Comparison of ENCODE assay signal across 1 cellular context in the genomic region with DNA sequence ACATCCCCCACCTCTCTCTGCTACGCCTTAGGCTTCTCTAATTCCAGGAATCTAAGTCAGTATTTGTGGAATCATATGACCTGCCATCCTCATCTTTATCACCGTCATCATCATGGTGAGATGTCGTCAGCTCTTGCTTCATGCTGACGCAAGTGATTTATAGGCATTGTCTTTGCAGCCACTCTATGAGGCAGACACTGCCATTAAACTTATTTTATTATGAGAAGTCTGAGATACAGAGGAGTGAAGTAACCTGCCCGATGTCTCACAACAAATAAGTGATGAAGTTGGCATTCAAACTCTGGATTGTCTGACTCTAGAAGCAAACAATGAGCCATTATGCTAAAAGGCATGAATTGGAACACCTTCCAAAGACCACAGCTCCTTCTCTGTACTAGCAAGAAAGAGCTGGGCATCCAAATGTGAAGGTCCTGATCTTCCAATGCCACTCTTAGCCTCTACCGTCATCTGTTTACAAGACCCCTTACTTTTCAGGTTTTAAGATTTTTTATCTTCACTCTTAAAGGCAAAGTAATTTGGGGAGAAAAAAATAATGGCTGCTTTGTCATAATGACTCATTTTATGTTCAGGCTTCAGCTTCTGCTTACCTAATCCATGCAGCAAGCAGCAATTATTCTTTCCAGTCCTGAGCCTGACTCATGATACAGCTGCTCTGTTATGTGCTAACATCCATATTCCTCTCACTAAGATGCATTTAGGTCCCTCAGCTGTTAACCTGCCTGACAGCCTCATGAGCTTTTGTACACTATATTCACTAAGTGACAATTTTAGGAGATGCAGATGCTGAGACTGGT.
A peak's percentile ranks its signal among the peaks of the same experiment; 100 is the strongest.
TF ChIP-seq lines count a peak whose summit lies in the region.

No MANE protein-coding gene starts in this region.

TF ChIP-seq in HEK293, 187 proteins besides CTCF, POLR2A, EP300 and RAD21 (continued from another document and continues in another):
- TF ChIP-seq, protein P1, sequence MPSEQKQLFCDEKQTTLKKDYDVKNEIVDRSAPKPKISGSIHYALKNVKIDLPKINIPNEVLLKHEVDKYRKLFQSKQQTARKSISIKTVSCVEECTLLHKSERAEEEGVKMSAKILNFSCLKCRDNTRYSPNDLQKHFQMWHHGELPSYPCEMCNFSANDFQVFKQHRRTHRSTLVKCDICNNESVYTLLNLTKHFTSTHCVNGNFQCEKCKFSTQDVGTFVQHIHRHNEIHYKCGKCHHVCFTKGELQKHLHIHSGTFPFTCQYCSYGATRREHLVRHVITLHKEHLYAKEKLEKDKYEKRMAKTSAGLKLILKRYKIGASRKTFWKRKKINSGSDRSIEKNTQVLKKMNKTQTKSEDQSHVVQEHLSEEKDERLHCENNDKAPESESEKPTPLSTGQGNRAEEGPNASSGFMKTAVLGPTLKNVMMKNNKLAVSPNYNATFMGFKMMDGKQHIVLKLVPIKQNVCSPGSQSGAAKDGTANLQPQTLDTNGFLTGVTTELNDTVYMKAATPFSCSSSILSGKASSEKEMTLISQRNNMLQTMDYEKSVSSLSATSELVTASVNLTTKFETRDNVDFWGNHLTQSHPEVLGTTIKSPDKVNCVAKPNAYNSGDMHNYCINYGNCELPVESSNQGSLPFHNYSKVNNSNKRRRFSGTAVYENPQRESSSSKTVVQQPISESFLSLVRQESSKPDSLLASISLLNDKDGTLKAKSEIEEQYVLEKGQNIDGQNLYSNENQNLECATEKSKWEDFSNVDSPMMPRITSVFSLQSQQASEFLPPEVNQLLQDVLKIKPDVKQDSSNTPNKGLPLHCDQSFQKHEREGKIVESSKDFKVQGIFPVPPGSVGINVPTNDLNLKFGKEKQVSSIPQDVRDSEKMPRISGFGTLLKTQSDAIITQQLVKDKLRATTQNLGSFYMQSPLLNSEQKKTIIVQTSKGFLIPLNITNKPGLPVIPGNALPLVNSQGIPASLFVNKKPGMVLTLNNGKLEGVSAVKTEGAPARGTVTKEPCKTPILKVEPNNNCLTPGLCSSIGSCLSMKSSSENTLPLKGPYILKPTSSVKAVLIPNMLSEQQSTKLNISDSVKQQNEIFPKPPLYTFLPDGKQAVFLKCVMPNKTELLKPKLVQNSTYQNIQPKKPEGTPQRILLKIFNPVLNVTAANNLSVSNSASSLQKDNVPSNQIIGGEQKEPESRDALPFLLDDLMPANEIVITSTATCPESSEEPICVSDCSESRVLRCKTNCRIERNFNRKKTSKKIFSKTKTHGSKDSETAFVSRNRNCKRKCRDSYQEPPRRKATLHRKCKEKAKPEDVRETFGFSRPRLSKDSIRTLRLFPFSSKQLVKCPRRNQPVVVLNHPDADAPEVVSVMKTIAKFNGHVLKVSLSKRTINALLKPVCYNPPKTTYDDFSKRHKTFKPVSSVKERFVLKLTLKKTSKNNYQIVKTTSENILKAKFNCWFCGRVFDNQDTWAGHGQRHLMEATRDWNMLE (tag by site-specific recombination; conservative IDR thresholded peaks at IDR 0.05; ENCODE audit: low read depth), result peak; percentile 60
- TF ChIP-seq REPIN1 (tag by site-specific recombination; IDR thresholded peaks at IDR 0.05; ENCODE audit: low read depth) (no peak), ZNF707 (tag by site-specific recombination; IDR thresholded peaks at IDR 0.05) (no peak), KLF1 (tag by site-specific recombination; IDR thresholded peaks at IDR 0.05) (peak; percentile 44; the same call in 1 of the 2 replicates), SCRT2 (tag by site-specific recombination; IDR thresholded peaks at IDR 0.05) (no peak), SETDB1 (IDR thresholded peaks at IDR 0.05; ENCODE audit: insufficient read length, low read length) (no peak), KLF9 (tag by site-specific recombination; IDR thresholded peaks at IDR 0.05; ENCODE audit: low read depth) (no peak), YY2 (tag by site-specific recombination; IDR thresholded peaks at IDR 0.05) (peak; percentile 37; the same call in 1 of the 2 replicates), ZNF214 (tag by site-specific recombination; IDR thresholded peaks at IDR 0.05; ENCODE audit: borderline replicate concordance) (no peak), HOXC10 (CRISPR knock-in tag; IDR thresholded peaks at IDR 0.05) (no peak), ZBTB8A (tag by site-specific recombination; IDR thresholded peaks at IDR 0.05) (no peak), ZNF473 (tag by site-specific recombination; IDR thresholded peaks at IDR 0.05) (no peak), ZSCAN23 (tag by site-specific recombination; IDR thresholded peaks at IDR 0.05) (peak; percentile 78; the same call in 1 of the 2 replicates), ZNF426 (tag by site-specific recombination; IDR thresholded peaks at IDR 0.05) (no peak), ZNF324 (tag by site-specific recombination; IDR thresholded peaks at IDR 0.05) (peak; percentile 40; the same call in 1 of the 2 replicates), MYNN (tag by site-specific recombination; IDR thresholded peaks at IDR 0.05; ENCODE audit: borderline replicate concordance) (no peak), ZNF600 (tag by site-specific recombination; IDR thresholded peaks at IDR 0.05) (peak; percentile 95), ZNF146 (tag by site-specific recombination; IDR thresholded peaks at IDR 0.05) (peak; percentile 48; the same call in 1 of the 2 replicates), ZNF132 (tag by site-specific recombination; IDR thresholded peaks at IDR 0.05; ENCODE audit: borderline replicate concordance) (no peak), ZNF76 (tag by site-specific recombination; IDR thresholded peaks at IDR 0.05; ENCODE audit: borderline replicate concordance, low read depth) (0 out of 2 replicates have a peak, but pooled peaks have one; percentile 37), ZNF530 (tag by site-specific recombination; IDR thresholded peaks at IDR 0.05; ENCODE audit: low read depth) (no peak), ZNF658 (tag by site-specific recombination; IDR thresholded peaks at IDR 0.05) (no peak), ZFP69B (tag by site-specific recombination; IDR thresholded peaks at IDR 0.05) (no peak), KLF10 (tag by site-specific recombination; IDR thresholded peaks at IDR 0.05) (peak; percentile 85), ZNF184 (tag by site-specific recombination; IDR thresholded peaks at IDR 0.05) (peak; percentile 80), ZNF621 (tag by site-specific recombination; IDR thresholded peaks at IDR 0.05) (no peak), SP2 (tag by site-specific recombination; IDR thresholded peaks at IDR 0.05) (peak; percentile 45; the same call in 1 of the 2 replicates), ZFP37 (tag by site-specific recombination; IDR thresholded peaks at IDR 0.05) (peak; percentile 60; the same call in 1 of the 2 replicates), ZBTB17 (tag by site-specific recombination; IDR thresholded peaks at IDR 0.05) (peak; percentile 73), ZNF677 (tag by site-specific recombination; IDR thresholded peaks at IDR 0.05) (no peak), ZNF549 (tag by site-specific recombination; IDR thresholded peaks at IDR 0.05) (no peak), ZBTB1 (tag by site-specific recombination; IDR thresholded peaks at IDR 0.05) (no peak)
- TF ChIP-seq, protein P2, sequence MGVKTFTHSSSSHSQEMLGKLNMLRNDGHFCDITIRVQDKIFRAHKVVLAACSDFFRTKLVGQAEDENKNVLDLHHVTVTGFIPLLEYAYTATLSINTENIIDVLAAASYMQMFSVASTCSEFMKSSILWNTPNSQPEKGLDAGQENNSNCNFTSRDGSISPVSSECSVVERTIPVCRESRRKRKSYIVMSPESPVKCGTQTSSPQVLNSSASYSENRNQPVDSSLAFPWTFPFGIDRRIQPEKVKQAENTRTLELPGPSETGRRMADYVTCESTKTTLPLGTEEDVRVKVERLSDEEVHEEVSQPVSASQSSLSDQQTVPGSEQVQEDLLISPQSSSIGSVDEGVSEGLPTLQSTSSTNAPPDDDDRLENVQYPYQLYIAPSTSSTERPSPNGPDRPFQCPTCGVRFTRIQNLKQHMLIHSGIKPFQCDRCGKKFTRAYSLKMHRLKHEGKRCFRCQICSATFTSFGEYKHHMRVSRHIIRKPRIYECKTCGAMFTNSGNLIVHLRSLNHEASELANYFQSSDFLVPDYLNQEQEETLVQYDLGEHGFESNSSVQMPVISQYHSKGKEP (tag by site-specific recombination; IDR thresholded peaks at IDR 0.05), result peak; percentile 87
- TF ChIP-seq, protein P3, sequence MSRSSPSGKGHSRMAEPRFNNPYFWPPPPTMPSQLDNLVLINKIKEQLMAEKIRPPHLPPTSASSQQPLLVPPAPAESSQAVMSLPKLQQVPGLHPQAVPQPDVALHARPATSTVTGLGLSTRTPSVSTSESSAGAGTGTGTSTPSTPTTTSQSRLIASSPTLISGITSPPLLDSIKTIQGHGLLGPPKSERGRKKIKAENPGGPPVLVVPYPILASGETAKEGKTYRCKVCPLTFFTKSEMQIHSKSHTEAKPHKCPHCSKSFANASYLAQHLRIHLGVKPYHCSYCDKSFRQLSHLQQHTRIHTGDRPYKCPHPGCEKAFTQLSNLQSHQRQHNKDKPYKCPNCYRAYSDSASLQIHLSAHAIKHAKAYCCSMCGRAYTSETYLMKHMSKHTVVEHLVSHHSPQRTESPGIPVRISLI (tag by site-specific recombination; IDR thresholded peaks at IDR 0.05), result peak; percentile 96
- TF ChIP-seq, protein P4, sequence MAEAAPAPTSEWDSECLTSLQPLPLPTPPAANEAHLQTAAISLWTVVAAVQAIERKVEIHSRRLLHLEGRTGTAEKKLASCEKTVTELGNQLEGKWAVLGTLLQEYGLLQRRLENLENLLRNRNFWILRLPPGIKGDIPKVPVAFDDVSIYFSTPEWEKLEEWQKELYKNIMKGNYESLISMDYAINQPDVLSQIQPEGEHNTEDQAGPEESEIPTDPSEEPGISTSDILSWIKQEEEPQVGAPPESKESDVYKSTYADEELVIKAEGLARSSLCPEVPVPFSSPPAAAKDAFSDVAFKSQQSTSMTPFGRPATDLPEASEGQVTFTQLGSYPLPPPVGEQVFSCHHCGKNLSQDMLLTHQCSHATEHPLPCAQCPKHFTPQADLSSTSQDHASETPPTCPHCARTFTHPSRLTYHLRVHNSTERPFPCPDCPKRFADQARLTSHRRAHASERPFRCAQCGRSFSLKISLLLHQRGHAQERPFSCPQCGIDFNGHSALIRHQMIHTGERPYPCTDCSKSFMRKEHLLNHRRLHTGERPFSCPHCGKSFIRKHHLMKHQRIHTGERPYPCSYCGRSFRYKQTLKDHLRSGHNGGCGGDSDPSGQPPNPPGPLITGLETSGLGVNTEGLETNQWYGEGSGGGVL (tag by site-specific recombination; IDR thresholded peaks at IDR 0.05), result peak; percentile 59
- TF ChIP-seq, protein P5, sequence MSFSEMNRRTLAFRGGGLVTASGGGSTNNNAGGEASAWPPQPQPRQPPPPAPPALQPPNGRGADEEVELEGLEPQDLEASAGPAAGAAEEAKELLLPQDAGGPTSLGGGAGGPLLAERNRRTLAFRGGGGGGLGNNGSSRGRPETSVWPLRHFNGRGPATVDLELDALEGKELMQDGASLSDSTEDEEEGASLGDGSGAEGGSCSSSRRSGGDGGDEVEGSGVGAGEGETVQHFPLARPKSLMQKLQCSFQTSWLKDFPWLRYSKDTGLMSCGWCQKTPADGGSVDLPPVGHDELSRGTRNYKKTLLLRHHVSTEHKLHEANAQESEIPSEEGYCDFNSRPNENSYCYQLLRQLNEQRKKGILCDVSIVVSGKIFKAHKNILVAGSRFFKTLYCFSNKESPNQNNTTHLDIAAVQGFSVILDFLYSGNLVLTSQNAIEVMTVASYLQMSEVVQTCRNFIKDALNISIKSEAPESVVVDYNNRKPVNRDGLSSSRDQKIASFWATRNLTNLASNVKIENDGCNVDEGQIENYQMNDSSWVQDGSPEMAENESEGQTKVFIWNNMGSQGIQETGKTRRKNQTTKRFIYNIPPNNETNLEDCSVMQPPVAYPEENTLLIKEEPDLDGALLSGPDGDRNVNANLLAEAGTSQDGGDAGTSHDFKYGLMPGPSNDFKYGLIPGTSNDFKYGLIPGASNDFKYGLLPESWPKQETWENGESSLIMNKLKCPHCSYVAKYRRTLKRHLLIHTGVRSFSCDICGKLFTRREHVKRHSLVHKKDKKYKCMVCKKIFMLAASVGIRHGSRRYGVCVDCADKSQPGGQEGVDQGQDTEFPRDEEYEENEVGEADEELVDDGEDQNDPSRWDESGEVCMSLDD (tag by site-specific recombination; IDR thresholded peaks at IDR 0.05), result no peak
- TF ChIP-seq, protein P6, sequence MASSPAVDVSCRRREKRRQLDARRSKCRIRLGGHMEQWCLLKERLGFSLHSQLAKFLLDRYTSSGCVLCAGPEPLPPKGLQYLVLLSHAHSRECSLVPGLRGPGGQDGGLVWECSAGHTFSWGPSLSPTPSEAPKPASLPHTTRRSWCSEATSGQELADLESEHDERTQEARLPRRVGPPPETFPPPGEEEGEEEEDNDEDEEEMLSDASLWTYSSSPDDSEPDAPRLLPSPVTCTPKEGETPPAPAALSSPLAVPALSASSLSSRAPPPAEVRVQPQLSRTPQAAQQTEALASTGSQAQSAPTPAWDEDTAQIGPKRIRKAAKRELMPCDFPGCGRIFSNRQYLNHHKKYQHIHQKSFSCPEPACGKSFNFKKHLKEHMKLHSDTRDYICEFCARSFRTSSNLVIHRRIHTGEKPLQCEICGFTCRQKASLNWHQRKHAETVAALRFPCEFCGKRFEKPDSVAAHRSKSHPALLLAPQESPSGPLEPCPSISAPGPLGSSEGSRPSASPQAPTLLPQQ (tag by site-specific recombination; IDR thresholded peaks at IDR 0.05), result peak; percentile 79
- TF ChIP-seq, protein P7, sequence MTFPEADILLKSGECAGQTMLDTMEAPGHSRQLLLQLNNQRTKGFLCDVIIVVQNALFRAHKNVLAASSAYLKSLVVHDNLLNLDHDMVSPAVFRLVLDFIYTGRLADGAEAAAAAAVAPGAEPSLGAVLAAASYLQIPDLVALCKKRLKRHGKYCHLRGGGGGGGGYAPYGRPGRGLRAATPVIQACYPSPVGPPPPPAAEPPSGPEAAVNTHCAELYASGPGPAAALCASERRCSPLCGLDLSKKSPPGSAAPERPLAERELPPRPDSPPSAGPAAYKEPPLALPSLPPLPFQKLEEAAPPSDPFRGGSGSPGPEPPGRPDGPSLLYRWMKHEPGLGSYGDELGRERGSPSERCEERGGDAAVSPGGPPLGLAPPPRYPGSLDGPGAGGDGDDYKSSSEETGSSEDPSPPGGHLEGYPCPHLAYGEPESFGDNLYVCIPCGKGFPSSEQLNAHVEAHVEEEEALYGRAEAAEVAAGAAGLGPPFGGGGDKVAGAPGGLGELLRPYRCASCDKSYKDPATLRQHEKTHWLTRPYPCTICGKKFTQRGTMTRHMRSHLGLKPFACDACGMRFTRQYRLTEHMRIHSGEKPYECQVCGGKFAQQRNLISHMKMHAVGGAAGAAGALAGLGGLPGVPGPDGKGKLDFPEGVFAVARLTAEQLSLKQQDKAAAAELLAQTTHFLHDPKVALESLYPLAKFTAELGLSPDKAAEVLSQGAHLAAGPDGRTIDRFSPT (tag by site-specific recombination; IDR thresholded peaks at IDR 0.05), result peak; percentile 98
- TF ChIP-seq, protein P8, sequence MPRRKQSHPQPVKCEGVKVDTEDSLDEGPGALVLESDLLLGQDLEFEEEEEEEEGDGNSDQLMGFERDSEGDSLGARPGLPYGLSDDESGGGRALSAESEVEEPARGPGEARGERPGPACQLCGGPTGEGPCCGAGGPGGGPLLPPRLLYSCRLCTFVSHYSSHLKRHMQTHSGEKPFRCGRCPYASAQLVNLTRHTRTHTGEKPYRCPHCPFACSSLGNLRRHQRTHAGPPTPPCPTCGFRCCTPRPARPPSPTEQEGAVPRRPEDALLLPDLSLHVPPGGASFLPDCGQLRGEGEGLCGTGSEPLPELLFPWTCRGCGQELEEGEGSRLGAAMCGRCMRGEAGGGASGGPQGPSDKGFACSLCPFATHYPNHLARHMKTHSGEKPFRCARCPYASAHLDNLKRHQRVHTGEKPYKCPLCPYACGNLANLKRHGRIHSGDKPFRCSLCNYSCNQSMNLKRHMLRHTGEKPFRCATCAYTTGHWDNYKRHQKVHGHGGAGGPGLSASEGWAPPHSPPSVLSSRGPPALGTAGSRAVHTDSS (tag by site-specific recombination; IDR thresholded peaks at IDR 0.05), result peak; percentile 96
- TF ChIP-seq, protein P9, sequence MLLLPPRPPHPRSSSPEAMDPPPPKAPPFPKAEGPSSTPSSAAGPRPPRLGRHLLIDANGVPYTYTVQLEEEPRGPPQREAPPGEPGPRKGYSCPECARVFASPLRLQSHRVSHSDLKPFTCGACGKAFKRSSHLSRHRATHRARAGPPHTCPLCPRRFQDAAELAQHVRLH (tag by site-specific recombination; IDR thresholded peaks at IDR 0.05), result no peak
